In genomic region chr22:31572939-31573338, GRCh38 we compare ENCODE assay signal across 1 cellular context.
TF ChIP-seq lines count a peak whose summit lies in the region.

No MANE protein-coding gene starts in this region.

TF ChIP-seq in GM23338, 12 proteins besides CTCF, POLR2A, EP300 and RAD21 (continued from another document):
- TF ChIP-seq ZNF462 (CRISPR knock-in tag; IDR thresholded peaks at IDR 0.05) = no peak
- TF ChIP-seq ZNF114 (CRISPR knock-in tag; IDR thresholded peaks at IDR 0.05) = no peak
- no peak for TF ChIP-seq JUNB (IDR thresholded peaks at IDR 0.05; ENCODE audit: unreplicated experiment)
- no peak for TF ChIP-seq EZH2 (IDR thresholded peaks at IDR 0.05; ENCODE audit: low read depth, unreplicated experiment)
- TF ChIP-seq ETS1 (IDR thresholded peaks at IDR 0.05) = no peak
- TF ChIP-seq CREB1 (CRISPR knock-in tag; IDR thresholded peaks at IDR 0.05; ENCODE audit: low read depth) = no peak
- no peak for TF ChIP-seq STAT1 (IDR thresholded peaks at IDR 0.05; ENCODE audit: unreplicated experiment)
- no peak for TF ChIP-seq POLR2AphosphoS5 (IDR thresholded peaks at IDR 0.05; ENCODE audit: low read depth)
- no peak for TF ChIP-seq REST (IDR thresholded peaks at IDR 0.05; ENCODE audit: unreplicated experiment)
